8 cellular contexts compared by ENCODE assay signal in the genomic region with DNA sequence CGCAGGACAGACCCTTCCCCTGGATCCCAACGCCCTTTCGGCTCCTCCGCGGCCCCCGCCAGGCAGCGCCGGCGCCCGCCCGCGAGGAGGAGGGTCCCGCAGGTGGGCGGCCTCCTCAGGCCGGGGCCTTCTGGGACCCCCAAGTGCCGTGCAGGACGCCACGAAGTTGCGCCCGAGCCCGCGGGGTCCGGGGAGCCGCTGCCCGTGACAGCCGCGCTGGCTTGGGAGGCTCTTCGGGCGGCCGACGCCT. TPM values are rescaled to one million over a fixed set of nuclear protein-coding genes. Genes with fewer than 3 reads are reported as not detected.
DNase-seq lines count a peak whose midpoint lies in the region; ATAC-seq and TF ChIP-seq lines count a peak whose summit lies in the region.

No MANE protein-coding gene starts in this region.

- TF ChIP-seq POLR2A in esophagus muscularis mucosa (IDR thresholded peaks at IDR 0.05; ENCODE audit: low read depth) = no peak

- in situ Hi-C loops in ACHN (cut with HindIII; ENCODE audit: low pct_ligation_motif_present, low pct_unique_long_range_greater_than_20kb, low sequenced_read_pairs) = no loop called here

- intact Hi-C loops in esophagus muscularis mucosa (cut with DNase I) (no loop called here), psoas muscle (cut with DNase I) (loop anchor here in 1 of 2 donors (5.0 kb wide), 1 partner anchor 87 kb away; no protein-coding TSS in a partner anchor)

- no peak overlapping the region for H2AFZ ChIP-seq in OCI-LY3 (ENCODE audit: low read depth, low read length)

- H3K9me3 ChIP-seq in OCI-LY3 (ENCODE audit: insufficient read depth, low read length) (no peaks in the 10 kb centered on the region), esophagus muscularis mucosa (no peaks in the 10 kb centered on the region), psoas muscle (no peaks in the 10 kb centered on the region)

- peak overlapping the region; percentile 85 for H3K4me2 ChIP-seq in OCI-LY3 (ENCODE audit: low read length)

- H3K27me3 ChIP-seq in OCI-LY3 (ENCODE audit: low read depth, low read length) (no peaks in the 10 kb centered on the region), esophagus muscularis mucosa (no peaks in the 10 kb centered on the region), psoas muscle (ENCODE audit: insufficient read depth in 3 of 3, low read length in 2 of 3) (no peaks in the 10 kb centered on the region)

- H3K27ac ChIP-seq in OCI-LY3 (ENCODE audit: low read length) (peak overlapping the region; percentile 61), esophagus muscularis mucosa (replicated peaks in 1 of 4) (peak overlapping the region; percentile 94 to 99 (median 98)), psoas muscle (peak overlapping the region; percentile 98)

- WGBS in esophagus muscularis mucosa = 0% methylated on average over 3 of the region's 31 CpGs
- 0 to 1% (median 0%) methylated on average over 21 to 31 of the region's 31 CpGs for WGBS in psoas muscle, 3 donors

- H3K36me3 ChIP-seq in OCI-LY3 (replicated peaks; ENCODE audit: low read depth, low read length) (peaks cover 25% of the 10 kb centered on the region), esophagus muscularis mucosa (no peaks in the 10 kb centered on the region), psoas muscle (ENCODE audit: insufficient read depth in 1 of 2, low read depth in 1 of 2) (no peaks in the 10 kb centered on the region)

- no peak for TF ChIP-seq EP300 in esophagus muscularis mucosa (IDR thresholded peaks at IDR 0.05)

- peak overlapping the region; percentile 91 for H3K9ac ChIP-seq in OCI-LY3 (ENCODE audit: low read length)

- H3K4me1 ChIP-seq in OCI-LY3 (ENCODE audit: low read length) (peaks cover 46% of the 10 kb centered on the region), esophagus muscularis mucosa (peaks cover 27 to 42% (median 40%) of the 10 kb centered on the region in 4 donors), psoas muscle (peaks cover 5% of the 10 kb centered on the region)

- DNase-seq in esophagus muscularis mucosa (ENCODE audit: extremely low spot score) (no peak), psoas muscle (no peak), middle frontal gyrus (ENCODE audit: extremely low spot score, low spot score) (no peak), ACHN (no peak), NCI-H510A (lab: John Stamatoyannopoulos, UW) (no peak)

- peak; percentile 12 for ATAC-seq in GM19455 (IDR thresholded peaks at IDR 0.05; ENCODE audit: unreplicated experiment)
- no peak for ATAC-seq in psoas muscle
- ATAC-seq in HG03457 (IDR thresholded peaks at IDR 0.05; ENCODE audit: unreplicated experiment) = no peak

- H3K79me2 ChIP-seq in OCI-LY3 (ENCODE audit: low read length) = peaks cover 55% of the 10 kb centered on the region

- peak overlapping the region; percentile 84 for H3K4me3 ChIP-seq in OCI-LY3 (ENCODE audit: low read length)
- peak overlapping the region; percentile 79 to 95 (median 88) for H3K4me3 ChIP-seq in esophagus muscularis mucosa
- peak overlapping the region; percentile 92 for H3K4me3 ChIP-seq in psoas muscle

- TF ChIP-seq CTCF in OCI-LY3 (IDR thresholded peaks at IDR 0.05; ENCODE audit: low read depth, low read length) (no peak), esophagus muscularis mucosa (IDR thresholded peaks at IDR 0.05) (no peak), psoas muscle (IDR thresholded peaks at IDR 0.05) (no peak)

- H4K20me1 ChIP-seq in OCI-LY3 (ENCODE audit: insufficient read depth, low read length) = peaks cover 37% of the 10 kb centered on the region

RNA-seq across cellular contexts. Expression of gene ERN1, which starts 0.5 kb away (rescaled TPM):
- 10 to 100 TPM in 1 of 4 donors, 1 to 10 TPM in 3; 6.2 to 11.2 (median 9.3) TPM for total RNA-seq in esophagus muscularis mucosa
- total RNA-seq in psoas muscle = 10 to 100 TPM; 10.6 to 16.6 (median 14.2) TPM
- polyA plus RNA-seq in psoas muscle = 1 to 10 TPM; 2.8 to 7.6 (median 5.4) TPM
